1 cellular context compared by ENCODE assay signal in the genomic region with DNA sequence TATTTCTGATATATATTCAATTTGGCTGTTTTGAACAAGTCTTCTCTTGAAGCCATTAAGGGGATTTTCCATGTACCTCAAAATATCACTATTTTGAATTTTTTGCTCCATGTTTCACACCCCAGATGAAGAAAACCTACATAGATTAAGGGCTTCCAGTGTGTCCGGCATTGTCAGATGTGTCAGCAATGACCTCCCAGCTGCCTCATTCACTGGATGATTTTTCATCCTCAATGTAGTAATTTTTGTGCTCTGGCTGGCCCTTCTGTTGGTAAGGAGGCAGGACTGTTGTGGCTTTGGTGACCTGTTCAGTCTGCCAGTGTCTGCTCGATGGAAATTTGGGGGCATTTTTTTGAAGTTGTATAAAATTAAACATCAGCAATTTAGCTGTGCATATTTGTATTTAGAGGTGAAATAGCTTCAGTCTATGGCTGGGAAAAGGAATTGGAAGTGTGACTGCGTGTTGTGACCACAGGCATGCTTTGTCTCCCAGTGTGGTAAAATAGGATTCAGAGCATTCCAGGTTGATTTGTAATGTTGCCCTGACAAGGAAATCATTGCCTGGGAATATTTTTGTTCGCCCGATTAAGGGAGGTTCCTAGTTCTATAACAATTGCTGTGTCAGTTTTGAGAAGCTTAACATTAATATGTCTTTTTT.
TF ChIP-seq lines count a peak whose summit lies in the region.

No MANE protein-coding gene starts in this region.

TF ChIP-seq in SK-N-SH, 30 proteins besides CTCF, POLR2A, EP300 and RAD21 (continued from another document):
- TF ChIP-seq, protein P1, sequence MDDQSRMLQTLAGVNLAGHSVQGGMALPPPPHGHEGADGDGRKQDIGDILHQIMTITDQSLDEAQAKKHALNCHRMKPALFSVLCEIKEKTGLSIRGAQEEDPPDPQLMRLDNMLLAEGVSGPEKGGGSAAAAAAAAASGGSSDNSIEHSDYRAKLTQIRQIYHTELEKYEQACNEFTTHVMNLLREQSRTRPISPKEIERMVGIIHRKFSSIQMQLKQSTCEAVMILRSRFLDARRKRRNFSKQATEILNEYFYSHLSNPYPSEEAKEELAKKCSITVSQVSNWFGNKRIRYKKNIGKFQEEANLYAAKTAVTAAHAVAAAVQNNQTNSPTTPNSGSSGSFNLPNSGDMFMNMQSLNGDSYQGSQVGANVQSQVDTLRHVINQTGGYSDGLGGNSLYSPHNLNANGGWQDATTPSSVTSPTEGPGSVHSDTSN (IDR thresholded peaks at IDR 0.05), result peak; percentile 43
- TF ChIP-seq SMC3 (IDR thresholded peaks at IDR 0.05; ENCODE audit: low read depth, low read length), result no peak
- TF ChIP-seq YY1 (IDR thresholded peaks at IDR 0.05; ENCODE audit: low read depth), result no peak
- TF ChIP-seq, protein P2, sequence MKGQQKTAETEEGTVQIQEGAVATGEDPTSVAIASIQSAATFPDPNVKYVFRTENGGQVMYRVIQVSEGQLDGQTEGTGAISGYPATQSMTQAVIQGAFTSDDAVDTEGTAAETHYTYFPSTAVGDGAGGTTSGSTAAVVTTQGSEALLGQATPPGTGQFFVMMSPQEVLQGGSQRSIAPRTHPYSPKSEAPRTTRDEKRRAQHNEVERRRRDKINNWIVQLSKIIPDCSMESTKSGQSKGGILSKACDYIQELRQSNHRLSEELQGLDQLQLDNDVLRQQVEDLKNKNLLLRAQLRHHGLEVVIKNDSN (IDR thresholded peaks at IDR 0.05; ENCODE audit: borderline replicate concordance, low read depth), result no peak
- no peak for TF ChIP-seq MEF2A (IDR thresholded peaks at IDR 0.05; ENCODE audit: borderline replicate concordance, low read depth)
- no peak for TF ChIP-seq FOXM1 (IDR thresholded peaks at IDR 0.05; ENCODE audit: low read depth)
- TF ChIP-seq FOXJ3 (CRISPR knock-in tag; IDR thresholded peaks at IDR 0.05), result no peak
- TF ChIP-seq, protein P3, sequence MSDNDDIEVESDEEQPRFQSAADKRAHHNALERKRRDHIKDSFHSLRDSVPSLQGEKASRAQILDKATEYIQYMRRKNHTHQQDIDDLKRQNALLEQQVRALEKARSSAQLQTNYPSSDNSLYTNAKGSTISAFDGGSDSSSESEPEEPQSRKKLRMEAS (IDR thresholded peaks at IDR 0.05; ENCODE audit: low read depth), result peak; percentile 41; the same call in 1 of the 2 replicates
- TF ChIP-seq RFX5 (IDR thresholded peaks at IDR 0.05; ENCODE audit: low read length), result no peak
- TF ChIP-seq NFIC (IDR thresholded peaks at IDR 0.05; ENCODE audit: borderline replicate concordance), result peak; percentile 22; the same call in 1 of the 2 replicates
- no peak for TF ChIP-seq GABPA (IDR thresholded peaks at IDR 0.05; ENCODE audit: low read depth)
- TF ChIP-seq, protein P4, sequence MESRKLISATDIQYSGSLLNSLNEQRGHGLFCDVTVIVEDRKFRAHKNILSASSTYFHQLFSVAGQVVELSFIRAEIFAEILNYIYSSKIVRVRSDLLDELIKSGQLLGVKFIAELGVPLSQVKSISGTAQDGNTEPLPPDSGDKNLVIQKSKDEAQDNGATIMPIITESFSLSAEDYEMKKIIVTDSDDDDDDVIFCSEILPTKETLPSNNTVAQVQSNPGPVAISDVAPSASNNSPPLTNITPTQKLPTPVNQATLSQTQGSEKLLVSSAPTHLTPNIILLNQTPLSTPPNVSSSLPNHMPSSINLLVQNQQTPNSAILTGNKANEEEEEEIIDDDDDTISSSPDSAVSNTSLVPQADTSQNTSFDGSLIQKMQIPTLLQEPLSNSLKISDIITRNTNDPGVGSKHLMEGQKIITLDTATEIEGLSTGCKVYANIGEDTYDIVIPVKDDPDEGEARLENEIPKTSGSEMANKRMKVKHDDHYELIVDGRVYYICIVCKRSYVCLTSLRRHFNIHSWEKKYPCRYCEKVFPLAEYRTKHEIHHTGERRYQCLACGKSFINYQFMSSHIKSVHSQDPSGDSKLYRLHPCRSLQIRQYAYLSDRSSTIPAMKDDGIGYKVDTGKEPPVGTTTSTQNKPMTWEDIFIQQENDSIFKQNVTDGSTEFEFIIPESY (IDR thresholded peaks at IDR 0.05; ENCODE audit: borderline replicate concordance, low read depth), result no peak
- TF ChIP-seq CHD2 (IDR thresholded peaks at IDR 0.05; ENCODE audit: low read length, partially characterized antibody), result no peak
- peak; percentile 58; the same call in 1 of the 2 replicates for TF ChIP-seq FOSL2 (IDR thresholded peaks at IDR 0.05; ENCODE audit: borderline replicate concordance, low read depth)
